18 cellular contexts compared by ENCODE assay signal in the genomic region with DNA sequence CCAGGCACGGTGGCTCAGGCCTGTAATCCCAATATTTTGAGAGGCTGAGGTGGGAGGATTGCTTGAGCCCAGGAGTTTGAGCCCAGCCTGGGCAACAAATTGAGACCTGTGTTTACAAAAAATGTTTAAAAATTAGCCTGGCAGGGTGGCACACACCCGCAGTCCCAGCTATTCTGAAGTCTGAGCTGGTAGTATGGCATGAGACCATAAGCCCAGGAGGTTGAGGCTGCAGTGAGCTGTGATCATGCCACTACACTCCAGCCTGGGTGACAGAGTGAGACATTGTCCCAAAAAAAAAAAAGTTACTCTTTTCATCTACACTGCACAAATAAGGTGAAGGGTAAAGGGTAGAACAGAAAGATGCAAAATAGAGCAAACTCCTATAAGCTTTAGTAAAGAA. TPM values are rescaled to one million over a fixed set of nuclear protein-coding genes. Genes with fewer than 3 reads are reported as not detected.
DNase-seq lines count a peak whose midpoint lies in the region; ATAC-seq and TF ChIP-seq lines count a peak whose summit lies in the region.
"Had no signal": no experiment of that assay in that cellular context is flagged by ENCODE, and none has a peak within 500 bp of the region (broad histone marks: within the 10 kb centered on the region; RNA-seq: fewer than 3 reads in every experiment).

No MANE protein-coding gene starts in this region.

- peaks cover 24% of the 10 kb centered on the region for H3K4me1 ChIP-seq in BLaER1
- H3K4me1 ChIP-seq in adrenal gland (replicated peaks in 1 of 2) = peaks cover 4 to 10% of the 10 kb centered on the region in 2 donors
- peaks cover 0 to 26% of the 10 kb centered on the region in 2 donors for H3K4me1 ChIP-seq in right atrium auricular region
- H3K4me1 ChIP-seq in sigmoid colon = peaks cover 0 to 14% (median 9%) of the 10 kb centered on the region in 4 donors
- no peaks in the 10 kb centered on the region for H3K4me1 ChIP-seq in mucosa of descending colon (ENCODE audit: low read depth)
- H3K4me1 ChIP-seq: A549, Peyer's patch, SJSA1 had no signal

- H3K36me3 ChIP-seq in BLaER1 (peaks cover 25% of the 10 kb centered on the region), adrenal gland (replicated peaks in 1 of 2) (peaks cover 0 to 10% of the 10 kb centered on the region in 2 donors), right atrium auricular region (peaks cover 14% of the 10 kb centered on the region), sigmoid colon (peaks cover 3 to 33% (median 9%) of the 10 kb centered on the region in 4 donors), mucosa of descending colon (ENCODE audit: low read depth) (no peaks in the 10 kb centered on the region)
- H3K36me3 ChIP-seq: SJSA1 had no signal

- 66 to 80% (median 69%) methylated on average over 2 of the region's 2 CpGs for WGBS in adrenal gland, 4 donors
- WGBS in sigmoid colon, 2 donors = 72 to 83% methylated on average over 2 of the region's 2 CpGs

- ATAC-seq in GM18520 (IDR thresholded peaks at IDR 0.05; ENCODE audit: unreplicated experiment) (no peak), mucosa of descending colon (no peak)
- ATAC-seq: A549; CD8-positive, alpha-beta T cell; HCT116 had no signal

- DNase-seq in adrenal gland (no peak), right atrium auricular region (ENCODE audit: low spot score) (no peak), sigmoid colon (no peak), HUDEP-2 (lab: John Stamatoyannopoulos, UW; ENCODE audit: unreplicated experiment in 76 of 76) (no peak), mucosa of descending colon (no peak)
- no peak for DNase-seq in activated T-cell treated with anti-CD3 and anti-CD28 coated beads, Interleukin-2, amount 50 U/mL, for 1 hour
- DNase-seq: CD8-positive, alpha-beta T cell; DMS153; Karpas-422; NCI-H2081 treated with DMSO at 0.1 percent for 48 hours; NCI-H2171 treated with DMSO at 0.1 percent for 48 hours; NCI-H524 treated with DMSO at 0.1 percent for 48 hours; Peyer's patch had no signal

- H3K4me2 ChIP-seq in BLaER1 = peak overlapping the region; percentile 57
- H3K4me2 ChIP-seq: A549 had no signal

- TF ChIP-seq EP300 in sigmoid colon (IDR thresholded peaks at IDR 0.05) = no peak

- H3K9me3 ChIP-seq in BLaER1 (no peaks in the 10 kb centered on the region), adrenal gland (replicated peaks in 1 of 3) (no peaks in the 10 kb centered on the region), right atrium auricular region (no peaks in the 10 kb centered on the region), sigmoid colon (no peaks in the 10 kb centered on the region), mucosa of descending colon (no peaks in the 10 kb centered on the region)
- H3K9me3 ChIP-seq: A549, Peyer's patch, SJSA1 had no signal

- no peak for TF ChIP-seq CTCF in adrenal gland (IDR thresholded peaks at IDR 0.05)
- TF ChIP-seq CTCF in right atrium auricular region (IDR thresholded peaks at IDR 0.05) = no peak
- no peak for TF ChIP-seq CTCF in sigmoid colon (IDR thresholded peaks at IDR 0.05)
- TF ChIP-seq CTCF in mucosa of descending colon (IDR thresholded peaks at IDR 0.05) = no peak

- H3K27me3 ChIP-seq in BLaER1 (no peaks in the 10 kb centered on the region), adrenal gland (no peaks in the 10 kb centered on the region), right atrium auricular region (no peaks in the 10 kb centered on the region), sigmoid colon (no peaks in the 10 kb centered on the region)
- H3K27me3 ChIP-seq: Peyer's patch, SJSA1 had no signal

- H3K27ac ChIP-seq in BLaER1 (peak overlapping the region; percentile 24; the same call in 1 of the 2 replicates), adrenal gland (peak overlapping the region in 3 of 5 donors; percentile 19 to 25 (median 20)), right atrium auricular region (peak overlapping the region; percentile 79 to 93), sigmoid colon (peak overlapping the region in 3 of 4 donors; percentile 10 to 55 (median 42))
- H3K27ac ChIP-seq: A549, Peyer's patch, SJSA1 had no signal

- no peak overlapping the region for H3K9ac ChIP-seq in BLaER1

- TF ChIP-seq POLR2A in adrenal gland (IDR thresholded peaks at IDR 0.05) (no peak), sigmoid colon (IDR thresholded peaks at IDR 0.05) (no peak)

- intact Hi-C loops in adrenal gland (cut with DNase I) (no loop called here), sigmoid colon (cut with DNase I) (no loop called here), mucosa of descending colon (cut with DNase I, micrococcal nuclease) (loop anchor here in 1 of 2 donors (10.0 kb wide), 1 partner anchor 46 kb away; no protein-coding TSS in a partner anchor)

- no peaks in the 10 kb centered on the region for H4K20me1 ChIP-seq in BLaER1

- H3K4me3 ChIP-seq in BLaER1 (no peak overlapping the region), adrenal gland (no peak overlapping the region), right atrium auricular region (no peak overlapping the region), sigmoid colon (no peak overlapping the region), mucosa of descending colon (no peak overlapping the region)
- H3K4me3 ChIP-seq: A549, Peyer's patch, SJSA1 had no signal

RNA-seq across cellular contexts. Expression of gene PPP2R1B, which starts 22.3 kb away (rescaled TPM):
- total RNA-seq in adrenal gland (10 to 100 TPM; 16.8 to 58.1 (median 32.2) TPM), right atrium auricular region (10 to 100 TPM in 1 of 2 donors, 1 to 10 TPM in 1; 6.5 to 13.2 TPM), sigmoid colon (10 to 100 TPM; 13.5 to 16.0 (median 14.8) TPM), mucosa of descending colon (10 to 100 TPM; 28.5 to 48.5 (median 47.0) TPM)
- polyA plus RNA-seq in adrenal gland (10 to 100 TPM; 10.3 to 37.7 (median 12.8) TPM), sigmoid colon (10 to 100 TPM in 2 of 3 donors, 1 to 10 TPM in 1; 9.0 to 17.8 (median 14.9) TPM)

Comparison
In these comparisons a context has a peak if more than half of its experiments do, and no peak if none do; other contexts are left out.
1. H3K27ac ChIP-seq: peak in every context shown above with its lines; median percentile 86 in right atrium auricular region; 42 in sigmoid colon; 24 in BLaER1; 20 in adrenal gland.